Comparison of ENCODE assay signal across 8 cellular contexts in genomic region chr1:153568367-153569099, GRCh38. TPM values are rescaled to one million over a fixed set of nuclear protein-coding genes. Genes with fewer than 3 reads are reported as not detected.
DNase-seq lines count a peak whose midpoint lies in the region; ATAC-seq, FAIRE-seq and TF ChIP-seq lines count a peak whose summit lies in the region.

No MANE protein-coding gene starts in this region.

- no peaks in the 10 kb centered on the region for H3K27me3 ChIP-seq in K562 (ENCODE audit: control insufficient read depth in 2 of 2, insufficient read depth in 2 of 2, low read length in 2 of 2)

- in situ Hi-C loops in K562 (cut with MboI): loop anchor here (5.0 to 10.0 kb wide), 2 partner anchors 36 to 54 kb away; no protein-coding TSS in a partner anchor

- H3K27ac ChIP-seq in K562 (ENCODE audit: extremely low read depth, low read depth, low read length): peak overlapping the region; percentile 63; the same call in 2 of the 3 replicates

- peaks cover 9% of the 10 kb centered on the region for H3K9me1 ChIP-seq in K562 (ENCODE audit: control insufficient read depth, insufficient read depth, low read length)

- H3K4me1 ChIP-seq in K562 (replicated peaks in 1 of 2; ENCODE audit: control insufficient read depth in 2 of 2, insufficient read depth in 2 of 2, low read length in 2 of 2): peaks cover 38% of the 10 kb centered on the region in 2 experiments

- intact Hi-C loops in K562 (cut with micrococcal nuclease): loop anchor here (1.0 to 5.0 kb wide), 6 partner anchors 30 to 216 kb away; partner anchors contain the start of gene S100A13
- intact Hi-C loops in sciatic nerve (cut with DNase I): loop anchor here (5.0 kb wide), 1 partner anchor 36 kb away; no protein-coding TSS in a partner anchor

- no peaks in the 10 kb centered on the region for H3K9me3 ChIP-seq in K562 (replicated peaks; ENCODE audit: control insufficient read depth, insufficient read depth, low read depth, low read length)

- H4K20me1 ChIP-seq in K562 (replicated peaks; ENCODE audit: control insufficient read depth, insufficient read depth, low read length): no peaks in the 10 kb centered on the region

- peak; percentile 49; the same call in 1 of the 2 replicates for TF ChIP-seq EP300 in K562 (IDR thresholded peaks at IDR 0.05; ENCODE audit: low read length)

- no peak for TF ChIP-seq POLR2A in GM12892 (IDR thresholded peaks at IDR 0.05; ENCODE audit: low read depth, low read length)
- TF ChIP-seq POLR2A in K562 (conservative IDR thresholded peaks at IDR 0.05): no peak

- H3K4me2 ChIP-seq in K562 (ENCODE audit: insufficient read depth, low read length): peak overlapping the region; percentile 75

- H3K4me3 ChIP-seq in K562: no peak overlapping the region

- ATAC-seq in K562 (peak; percentile 81), sciatic nerve (peak; percentile 60), GM21381 (IDR thresholded peaks at IDR 0.05; ENCODE audit: unreplicated experiment) (no peak), GM19324 (IDR thresholded peaks at IDR 0.05; ENCODE audit: low FRiP score, unreplicated experiment) (no peak)

- peak; percentile 97 to 98 (median 98) for TF ChIP-seq CTCF in K562 (IDR thresholded peaks at IDR 0.05 in 2 of 3, conservative IDR thresholded peaks at IDR 0.05 in 1 of 3; ENCODE audit: insufficient read depth in 2 of 3, low read depth in 1 of 3, low read length in 3 of 3)

- peak overlapping the region; percentile 42 to 65; a peak in 2 of 4 replicates for H3K9ac ChIP-seq in K562 (ENCODE audit: insufficient read depth in 1 of 2, low read depth in 2 of 2, low read length in 2 of 2)

- H3K79me2 ChIP-seq in K562 (ENCODE audit: control insufficient read depth, insufficient read depth, low read length): no peaks in the 10 kb centered on the region

- H3K36me3 ChIP-seq in K562 (ENCODE audit: control insufficient read depth, insufficient read depth, low read length): no peaks in the 10 kb centered on the region

- peak overlapping the region; percentile 98 for H2AFZ ChIP-seq in K562 (ENCODE audit: low read depth, low read length)

- WGBS in K562 (ENCODE audit: insufficient coverage, low coverage, missing lambda C conversion rate): 22% methylated on average over 25 of the region's 25 CpGs

- DNase-seq in GM12892 (ENCODE audit: insufficient read length) (peak; percentile 81), NCI-H2081 treated with DMSO at 0.1 percent for 48 hours (lab: John Stamatoyannopoulos, UW) (peak; percentile 78), K562 (ENCODE audit: extremely low read depth in 1 of 4, low spot score in 3 of 4) (peak; percentile 89 to 92 (median 90)), iPS DF 19.7 (ENCODE audit: low read depth, low spot score) (peak; percentile 87), sciatic nerve (ENCODE audit: low spot score) (peak; percentile 96)

- CTCF ChIA-PET in K562 (lab: Yijun Ruan, JAX; ENCODE audit: low intra/inter-chr PET ratio): interaction anchor here (0.6 to 5.0 kb wide), 8 partner anchors 17 to 779 kb away, joined by 3 to 58 read pairs (median 4); partner anchors contain the start of gene INTS3

- peak; percentile 99 for TF ChIP-seq RAD21 in K562 (CRISPR knock-in tag; conservative IDR thresholded peaks at IDR 0.05 in 1 of 2, IDR thresholded peaks at IDR 0.05 in 1 of 2)

- FAIRE-seq in GM12892 (lab: Jason Lieb, UNC) (peak; percentile 84), TTC549 (lab: Jason Lieb, UNC) (peak; percentile 93), K562 (lab: Jason Lieb, UNC) (peak; percentile 96)

- POLR2A ChIA-PET in K562 (lab: Yijun Ruan, JAX): interaction anchor here (0.5 to 1.7 kb wide), 8 partner anchors 9 to 422 kb away, joined by 3 to 6 read pairs (median 4); partner anchors contain the start of genes CHTOP and RPS27

- no TSS peak for BruUV-seq in K562 (replicated peaks; lab: Mats Ljungman, UMichigan)

RNA-seq across cellular contexts. Expression of gene S100A2, which starts 2.9 kb away (rescaled TPM):
- polyA plus RNA-seq in GM12892 (2012; ENCODE audit: missing spikeins): not detected
- total RNA-seq in K562 (2011; cell fraction: chromatin; rRNA removed; ENCODE audit: low replicate concordance): not detected in 2 replicates
- not detected in 2 replicates for total RNA-seq in K562 (2011; cell fraction: nucleolus; rRNA removed)
- not detected in 2 replicates for total RNA-seq in K562 (2011; cell fraction: nucleoplasm; rRNA removed)
- total RNA-seq in K562 (2014; rRNA removed): not detected in 2 replicates
- total RNA-seq in K562 (2014; rRNA removed; fragmentation: Illumina TruSeq; extraction: Trizol): not detected in 2 replicates
- 0.49 TPM in 1 of 2 replicates, not detected in the other for total RNA-seq in K562 (2015; rRNA removed; fragmentation: Illumina TruSeq; extraction: Trizol)
- 0.40 and 1.3 TPM in 2 replicates for total RNA-seq in K562 (2021)
- 0.65 TPM in 1 of 2 replicates, not detected in the other for polyA plus RNA-seq in K562 (2011; rRNA removed)
- polyA plus RNA-seq in K562 (2011; cell fraction: cytosol; rRNA removed): 0.34 TPM in 1 of 2 replicates, not detected in the other
- 0.28 TPM in 1 of 2 replicates, not detected in the other for polyA plus RNA-seq in K562 (2011; cell fraction: nucleus; rRNA removed)
- polyA plus RNA-seq in K562 (2012): 0.22 and 0.23 TPM in 2 replicates
- polyA plus RNA-seq in K562 (2014; fragmentation: Illumina TruSeq; extraction: Trizol): 0.86 TPM in 1 of 2 replicates, not detected in the other
- polyA plus RNA-seq in K562 (2014; fragmentation: Nextera tagmentation; extraction: Ambion mirVana): under 1 TPM; 0.28 to 0.46 TPM
- 0.38 and 0.44 TPM in 2 replicates for polyA plus RNA-seq in K562 (2014; rRNA removed)
- not detected in 2 replicates for polyA minus RNA-seq in K562 (2011; rRNA and poly(A)+ RNA removed)
- not detected in 2 replicates for polyA minus RNA-seq in K562 (2011; cell fraction: cytosol; rRNA and poly(A)+ RNA removed)
- not detected in 2 replicates for polyA minus RNA-seq in K562 (2011; cell fraction: nucleus; rRNA and poly(A)+ RNA removed)
- 3.5 TPM for total RNA-seq in sciatic nerve

RNA-seq across cellular contexts. Expression of gene S100A3, which starts 19.5 kb away (rescaled TPM):
- not detected for polyA plus RNA-seq in GM12892 (2012; ENCODE audit: missing spikeins)
- not detected in 2 replicates for total RNA-seq in K562 (2011; cell fraction: chromatin; rRNA removed; ENCODE audit: low replicate concordance)
- total RNA-seq in K562 (2011; cell fraction: nucleolus; rRNA removed): not detected in 2 replicates
- not detected in 2 replicates for total RNA-seq in K562 (2011; cell fraction: nucleoplasm; rRNA removed)
- total RNA-seq in K562 (2014; rRNA removed) (not detected in 2 replicates), K562 (2014; rRNA removed; fragmentation: Illumina TruSeq; extraction: Trizol) (not detected in 2 replicates), K562 (2015; rRNA removed; fragmentation: Illumina TruSeq; extraction: Trizol) (0.18 and 0.34 TPM in 2 replicates), K562 (2021) (0.34 TPM in 1 of 2 replicates, not detected in the other), sciatic nerve (not detected)
- polyA plus RNA-seq in K562 (2011; rRNA removed) (0.56 TPM in 1 of 2 replicates, not detected in the other), K562 (2014; fragmentation: Illumina TruSeq; extraction: Trizol) (0.16 TPM in 1 of 2 replicates, not detected in the other), K562 (2014; fragmentation: Nextera tagmentation; extraction: Ambion mirVana) (under 1 TPM in 1 of 2 experiments, not detected in 1; 0.08 TPM), K562 (2014; rRNA removed) (0.26 and 1.7 TPM in 2 replicates)
- polyA plus RNA-seq in K562 (2011; cell fraction: cytosol; rRNA removed): 1.4 TPM in 1 of 2 replicates, not detected in the other
- 0.37 TPM in 1 of 2 replicates, not detected in the other for polyA plus RNA-seq in K562 (2011; cell fraction: nucleus; rRNA removed)
- 0.26 TPM in 1 of 2 replicates, not detected in the other for polyA plus RNA-seq in K562 (2012)
- not detected in 2 replicates for polyA minus RNA-seq in K562 (2011; rRNA and poly(A)+ RNA removed)
- polyA minus RNA-seq in K562 (2011; cell fraction: cytosol; rRNA and poly(A)+ RNA removed): not detected in 2 replicates
- not detected in 2 replicates for polyA minus RNA-seq in K562 (2011; cell fraction: nucleus; rRNA and poly(A)+ RNA removed)

RNA-seq across cellular contexts. Expression of gene S100A4, which starts 22.9 kb away (rescaled TPM):
- polyA plus RNA-seq in GM12892 (2012; ENCODE audit: missing spikeins): 53.5 TPM
- 1.0 TPM in 1 of 2 replicates, not detected in the other for total RNA-seq in K562 (2011; cell fraction: chromatin; rRNA removed; ENCODE audit: low replicate concordance)
- total RNA-seq in K562 (2011; cell fraction: nucleolus; rRNA removed): 0.67 and 1.4 TPM in 2 replicates
- 0.66 TPM in 1 of 2 replicates, not detected in the other for total RNA-seq in K562 (2011; cell fraction: nucleoplasm; rRNA removed)
- total RNA-seq in K562 (2014; rRNA removed) (3.7 and 5.2 TPM in 2 replicates), K562 (2014; rRNA removed; fragmentation: Illumina TruSeq; extraction: Trizol) (9.5 and 11.3 TPM in 2 replicates), K562 (2015; rRNA removed; fragmentation: Illumina TruSeq; extraction: Trizol) (11.2 and 11.3 TPM in 2 replicates), K562 (2021) (5.5 and 8.1 TPM in 2 replicates), sciatic nerve (258 TPM)
- polyA plus RNA-seq in K562 (2011; rRNA removed) (13.9 and 14.8 TPM in 2 replicates), K562 (2014; fragmentation: Illumina TruSeq; extraction: Trizol) (5.6 and 6.9 TPM in 2 replicates), K562 (2014; fragmentation: Nextera tagmentation; extraction: Ambion mirVana) (10 to 100 TPM; 20.1 TPM), K562 (2014; rRNA removed) (7.2 and 11.3 TPM in 2 replicates)
- 12.8 and 19.3 TPM in 2 replicates for polyA plus RNA-seq in K562 (2011; cell fraction: cytosol; rRNA removed)
- 5.9 and 6.8 TPM in 2 replicates for polyA plus RNA-seq in K562 (2011; cell fraction: nucleus; rRNA removed)
- 5.1 and 17.9 TPM in 2 replicates for polyA plus RNA-seq in K562 (2012)
- polyA minus RNA-seq in K562 (2011; rRNA and poly(A)+ RNA removed): 3.0 and 4.5 TPM in 2 replicates
- polyA minus RNA-seq in K562 (2011; cell fraction: cytosol; rRNA and poly(A)+ RNA removed): 4.6 and 6.6 TPM in 2 replicates
- 2.1 and 2.8 TPM in 2 replicates for polyA minus RNA-seq in K562 (2011; cell fraction: nucleus; rRNA and poly(A)+ RNA removed)

RNA-seq across cellular contexts. Expression of gene S100A5, which starts 27.8 kb away (rescaled TPM):
- not detected for polyA plus RNA-seq in GM12892 (2012; ENCODE audit: missing spikeins)
- total RNA-seq in K562 (2011; cell fraction: chromatin; rRNA removed; ENCODE audit: low replicate concordance): not detected in 2 replicates
- total RNA-seq in K562 (2011; cell fraction: nucleolus; rRNA removed): not detected in 2 replicates
- not detected in 2 replicates for total RNA-seq in K562 (2011; cell fraction: nucleoplasm; rRNA removed)
- total RNA-seq in K562 (2014; rRNA removed) (0.37 TPM in 1 of 2 replicates, not detected in the other), K562 (2014; rRNA removed; fragmentation: Illumina TruSeq; extraction: Trizol) (not detected in 2 replicates), K562 (2015; rRNA removed; fragmentation: Illumina TruSeq; extraction: Trizol) (not detected in 2 replicates), K562 (2021) (not detected in 2 replicates), sciatic nerve (not detected)
- polyA plus RNA-seq in K562 (2011; rRNA removed) (0.45 and 0.60 TPM in 2 replicates), K562 (2014; fragmentation: Illumina TruSeq; extraction: Trizol) (0.28 and 0.56 TPM in 2 replicates), K562 (2014; fragmentation: Nextera tagmentation; extraction: Ambion mirVana) (1 to 10 TPM in 1 of 2 experiments, under 1 TPM in 1; 0.67 to 1.4 TPM), K562 (2014; rRNA removed) (not detected in 2 replicates)
- 0.42 and 0.83 TPM in 2 replicates for polyA plus RNA-seq in K562 (2011; cell fraction: cytosol; rRNA removed)
- polyA plus RNA-seq in K562 (2011; cell fraction: nucleus; rRNA removed): 0.36 TPM in 1 of 2 replicates, not detected in the other
- 1.2 and 1.4 TPM in 2 replicates for polyA plus RNA-seq in K562 (2012)
- 0.95 TPM in 1 of 2 replicates, not detected in the other for polyA minus RNA-seq in K562 (2011; rRNA and poly(A)+ RNA removed)
- polyA minus RNA-seq in K562 (2011; cell fraction: cytosol; rRNA and poly(A)+ RNA removed): not detected in 2 replicates
- polyA minus RNA-seq in K562 (2011; cell fraction: nucleus; rRNA and poly(A)+ RNA removed): not detected in 2 replicates

RNA-seq across cellular contexts. Expression of gene S100A6, which starts 32.7 kb away (rescaled TPM):
- polyA plus RNA-seq in GM12892 (2012; ENCODE audit: missing spikeins): 24.7 TPM
- 3.2 TPM in 1 of 2 replicates, not detected in the other for total RNA-seq in K562 (2011; cell fraction: chromatin; rRNA removed; ENCODE audit: low replicate concordance)
- 3.8 and 6.2 TPM in 2 replicates for total RNA-seq in K562 (2011; cell fraction: nucleolus; rRNA removed)
- total RNA-seq in K562 (2011; cell fraction: nucleoplasm; rRNA removed): 1.9 and 3.0 TPM in 2 replicates
- 14.7 and 19.1 TPM in 2 replicates for total RNA-seq in K562 (2014; rRNA removed)
- 16.3 and 23.2 TPM in 2 replicates for total RNA-seq in K562 (2014; rRNA removed; fragmentation: Illumina TruSeq; extraction: Trizol)
- 32.5 and 36.4 TPM in 2 replicates for total RNA-seq in K562 (2015; rRNA removed; fragmentation: Illumina TruSeq; extraction: Trizol)
- total RNA-seq in K562 (2021): 23.2 and 26.3 TPM in 2 replicates
- polyA plus RNA-seq in K562 (2011; rRNA removed): 1.3 and 16.7 TPM in 2 replicates
- 2.0 and 24.3 TPM in 2 replicates for polyA plus RNA-seq in K562 (2011; cell fraction: cytosol; rRNA removed)
- 0.73 and 6.6 TPM in 2 replicates for polyA plus RNA-seq in K562 (2011; cell fraction: nucleus; rRNA removed)
- 37.2 and 68.1 TPM in 2 replicates for polyA plus RNA-seq in K562 (2012)
- 9.8 and 12.9 TPM in 2 replicates for polyA plus RNA-seq in K562 (2014; fragmentation: Illumina TruSeq; extraction: Trizol)
- 10 to 100 TPM; 59.5 to 66.5 TPM for polyA plus RNA-seq in K562 (2014; fragmentation: Nextera tagmentation; extraction: Ambion mirVana)
- 26.5 and 30.1 TPM in 2 replicates for polyA plus RNA-seq in K562 (2014; rRNA removed)
- 4.1 TPM in 1 of 2 replicates, not detected in the other for polyA minus RNA-seq in K562 (2011; rRNA and poly(A)+ RNA removed)
- polyA minus RNA-seq in K562 (2011; cell fraction: cytosol; rRNA and poly(A)+ RNA removed): 15.9 and 30.5 TPM in 2 replicates
- polyA minus RNA-seq in K562 (2011; cell fraction: nucleus; rRNA and poly(A)+ RNA removed): 4.4 and 6.5 TPM in 2 replicates
- 1,022 TPM for total RNA-seq in sciatic nerve

Comparison
In these comparisons a context has a peak if more than half of its experiments do, and no peak if none do; other contexts are left out.
1. ATAC-seq: peak in K562 (single experiment) and sciatic nerve (single experiment); none in GM21381 (single experiment) and GM19324 (single experiment).
2. RNA of gene S100A4, which starts 22.9 kb away (total RNA-seq): 258 TPM in sciatic nerve (single experiment); 0.66 to 11.3 TPM in K562; every median in the first group is over 10 times any median in the second.
3. Peak in every context shown above with its lines, with median percentiles within 50 percentile points of each other: DNase-seq.